19 cellular contexts compared by ENCODE assay signal in genomic region chr18:35155403-35156117, GRCh38.
DNase-seq lines count a peak whose midpoint lies in the region; ATAC-seq, FAIRE-seq and TF ChIP-seq lines count a peak whose summit lies in the region.
"Had no signal": no experiment of that assay in that cellular context is flagged by ENCODE, and none has a peak within 500 bp of the region (broad histone marks: within the 10 kb centered on the region; RNA-seq: fewer than 3 reads in every experiment).

No MANE protein-coding gene starts in this region.

- no peak overlapping the region for H4K91ac ChIP-seq in trophoblast cell (ENCODE audit: low read depth, low read length)

- no peak overlapping the region for H4K8ac ChIP-seq in trophoblast cell (ENCODE audit: low read depth, low read length)

- no peaks in the 10 kb centered on the region for H3K9me3 ChIP-seq in cardiac muscle cell (ENCODE audit: low read depth)
- no peaks in the 10 kb centered on the region for H3K9me3 ChIP-seq in astrocyte (ENCODE audit: insufficient read depth, low read depth, low read length)
- H3K9me3 ChIP-seq in right cardiac atrium (ENCODE audit: control insufficient read depth, low read length) = no peaks in the 10 kb centered on the region
- H3K9me3 ChIP-seq in upper lobe of right lung = no peaks in the 10 kb centered on the region
- H3K9me3 ChIP-seq in trophoblast cell (ENCODE audit: insufficient read depth, low read depth, low read length) = no peaks in the 10 kb centered on the region
- H3K9me3 ChIP-seq: neutrophil had no signal

- no peak overlapping the region for H2AK5ac ChIP-seq in trophoblast cell (ENCODE audit: low read length)

- H2AFZ ChIP-seq in astrocyte (ENCODE audit: low read depth, low read length) (no peak overlapping the region), trophoblast cell (ENCODE audit: insufficient read depth, low read length, poor library complexity) (no peak overlapping the region)

- 30% methylated on average over 8 of the region's 8 CpGs for WGBS in right cardiac atrium
- no CpG with 5 or more reads among the region's 8 CpGs for WGBS in trophoblast cell (ENCODE audit: extremely low coverage, insufficient coverage, insufficient read length)

- no peak overlapping the region for H3K23ac ChIP-seq in trophoblast cell (ENCODE audit: low read length)

- H3K27ac ChIP-seq in cardiac muscle cell (no peak overlapping the region), astrocyte (ENCODE audit: low read depth, low read length) (no peak overlapping the region), right cardiac atrium (ENCODE audit: low read length) (no peak overlapping the region), upper lobe of right lung (no peak overlapping the region), trophoblast cell (ENCODE audit: low read depth, low read length) (no peak overlapping the region)
- H3K27ac ChIP-seq: epithelial cell of prostate, neutrophil had no signal

- H3K79me2 ChIP-seq in astrocyte (ENCODE audit: insufficient read depth, low read length) = no peaks in the 10 kb centered on the region
- no peaks in the 10 kb centered on the region for H3K79me2 ChIP-seq in trophoblast cell (ENCODE audit: control insufficient read depth, insufficient read depth, low read length, poor library complexity)

- intact Hi-C loops in cardiac septum (cut with DNase I) = no loop called here
- intact Hi-C loops in right cardiac atrium (cut with DNase I) = no loop called here
- intact Hi-C loops in upper lobe of right lung (cut with DNase I) = no loop called here

- peaks cover 4% of the 10 kb centered on the region for H3K4me1 Mint-ChIP-seq in astrocyte (ENCODE audit: low read depth, unreplicated experiment)

- H3K27ac Mint-ChIP-seq in astrocyte (ENCODE audit: unreplicated experiment) = no peak overlapping the region
- H3K27ac Mint-ChIP-seq: activated CD4-positive, alpha-beta T cell treated with anti-CD3 and anti-CD28 coated beads for 36 hours; activated naive CD8-positive, alpha-beta T cell had no signal

- H3K4me3 Mint-ChIP-seq in astrocyte (ENCODE audit: unreplicated experiment) = no peak overlapping the region
- H3K4me3 Mint-ChIP-seq: activated CD4-positive, alpha-beta T cell treated with anti-CD3 and anti-CD28 coated beads for 36 hours; activated naive CD8-positive, alpha-beta T cell had no signal

- no peaks in the 10 kb centered on the region for H3K36me3 Mint-ChIP-seq in astrocyte (ENCODE audit: low read depth, unreplicated experiment)
- H3K36me3 Mint-ChIP-seq: IgD-negative memory B cell had no signal

- H3K36me3 ChIP-seq in cardiac muscle cell (no peaks in the 10 kb centered on the region), astrocyte (ENCODE audit: insufficient read depth, low read length) (no peaks in the 10 kb centered on the region), upper lobe of right lung (no peaks in the 10 kb centered on the region), trophoblast cell (ENCODE audit: control insufficient read depth in 1 of 2, insufficient read depth in 2 of 2, low read length in 2 of 2) (no peaks in the 10 kb centered on the region)
- H3K36me3 ChIP-seq: neutrophil had no signal

- no peak overlapping the region for H2BK5ac ChIP-seq in trophoblast cell (ENCODE audit: low read depth, low read length, poor library complexity)

- TF ChIP-seq CTCF in cardiac muscle cell (IDR thresholded peaks at IDR 0.05; ENCODE audit: low read depth, low read length) = no peak
- TF ChIP-seq CTCF in astrocyte (IDR thresholded peaks at IDR 0.05; ENCODE audit: insufficient read depth, low read depth, low read length) = no peak
- no peak for TF ChIP-seq CTCF in upper lobe of right lung (IDR thresholded peaks at IDR 0.05)

- no peak overlapping the region for H3K9ac ChIP-seq in astrocyte (ENCODE audit: low read length)
- no peak overlapping the region for H3K9ac ChIP-seq in trophoblast cell (ENCODE audit: low read length)

- H3K4me3 ChIP-seq in cardiac muscle cell = no peak overlapping the region
- no peak overlapping the region for H3K4me3 ChIP-seq in astrocyte (ENCODE audit: insufficient read depth, low read depth, low read length)
- no peak overlapping the region for H3K4me3 ChIP-seq in right cardiac atrium (ENCODE audit: low read length)
- H3K4me3 ChIP-seq in upper lobe of right lung = no peak overlapping the region
- no peak overlapping the region for H3K4me3 ChIP-seq in trophoblast cell (ENCODE audit: low read depth, low read length)

- peak; percentile 18 to 61 for DNase-seq in cardiac muscle cell (ENCODE audit: low read depth in 1 of 2, low spot score in 1 of 2)
- no peak for DNase-seq in cardiac septum (ENCODE audit: low spot score)
- DNase-seq in astrocyte (ENCODE audit: low read depth) = peak; percentile 41
- DNase-seq in right cardiac atrium = peak in 1 of 3 donors; percentile 46
- no peak for DNase-seq in upper lobe of right lung
- DNase-seq in activated effector memory CD4-positive, alpha-beta T cell treated with Interleukin-2 at 50 U/mL for 16 hours = no peak
- no peak for DNase-seq in trophoblast cell
- DNase-seq in NCI-H69 (lab: John Stamatoyannopoulos, UW) = no peak
- DNase-seq: activated CD4-positive, alpha-beta T cell treated with anti-CD3 and anti-CD28 coated beads for 36 hours; Calu3; NCI-H1436; NCI-H446 treated with DMSO at 0.1 percent for 48 hours; stimulated activated naive CD4-positive, alpha-beta T cell had no signal

- H3K4me1 ChIP-seq in cardiac muscle cell (ENCODE audit: low read depth) = peaks cover 5% of the 10 kb centered on the region
- H3K4me1 ChIP-seq in astrocyte (ENCODE audit: insufficient read depth, low read length) = no peaks in the 10 kb centered on the region
- H3K4me1 ChIP-seq in right cardiac atrium (ENCODE audit: control insufficient read depth, insufficient read depth, low read length) = no peaks in the 10 kb centered on the region
- no peaks in the 10 kb centered on the region for H3K4me1 ChIP-seq in upper lobe of right lung
- no peaks in the 10 kb centered on the region for H3K4me1 ChIP-seq in trophoblast cell (ENCODE audit: control insufficient read depth in 1 of 2, insufficient read depth in 2 of 2, low read length in 2 of 2)

- H3K4ac ChIP-seq in trophoblast cell (ENCODE audit: low read depth, low read length) = no peak overlapping the region

- no peak overlapping the region for H3K14ac ChIP-seq in trophoblast cell (ENCODE audit: low read length)

- H3K27me3 ChIP-seq in cardiac muscle cell = no peaks in the 10 kb centered on the region
- H3K27me3 ChIP-seq in astrocyte (ENCODE audit: insufficient read depth, low read length) = no peaks in the 10 kb centered on the region
- H3K27me3 ChIP-seq in right cardiac atrium (ENCODE audit: control insufficient read depth, insufficient read depth) = no peaks in the 10 kb centered on the region
- H3K27me3 ChIP-seq in upper lobe of right lung = no peaks in the 10 kb centered on the region
- H3K27me3 ChIP-seq in trophoblast cell (ENCODE audit: insufficient read depth, low read length) = no peaks in the 10 kb centered on the region
- H3K27me3 ChIP-seq: neutrophil had no signal

- H3K4me2 ChIP-seq in astrocyte (ENCODE audit: low read length) (no peak overlapping the region), trophoblast cell (ENCODE audit: low read length) (no peak overlapping the region)

- peaks cover 2% of the 10 kb centered on the region for H3K9me3 Mint-ChIP-seq in astrocyte (ENCODE audit: unreplicated experiment)
- H3K9me3 Mint-ChIP-seq: IgD-negative memory B cell had no signal

- peak; percentile 56 to 68 for ATAC-seq in right cardiac atrium
- peak; percentile 30 for ATAC-seq in upper lobe of right lung
- ATAC-seq: activated CD4-positive, alpha-beta T cell treated with anti-CD3 and anti-CD28 coated beads for 36 hours had no signal

- H3K27me3 Mint-ChIP-seq in astrocyte (ENCODE audit: low read depth, unreplicated experiment) = no peaks in the 10 kb centered on the region
- H3K27me3 Mint-ChIP-seq: activated CD4-positive, alpha-beta T cell treated with anti-CD3 and anti-CD28 coated beads for 36 hours; activated naive CD8-positive, alpha-beta T cell; IgD-negative memory B cell had no signal

- no peak overlapping the region for H2BK12ac ChIP-seq in trophoblast cell (ENCODE audit: low read length)

- H4K20me1 ChIP-seq in astrocyte (ENCODE audit: insufficient read depth, low read length) = no peaks in the 10 kb centered on the region

- no peak for FAIRE-seq in astrocyte (lab: Jason Lieb, UNC)
- FAIRE-seq: colon, RCC 7860 had no signal

- no peaks in the 10 kb centered on the region for H3K79me1 ChIP-seq in trophoblast cell (ENCODE audit: low read length)

- no peak overlapping the region for H2BK120ac ChIP-seq in trophoblast cell (ENCODE audit: insufficient read depth, low read length, poor library complexity)

- H3K18ac ChIP-seq in trophoblast cell (ENCODE audit: low read length) = no peak overlapping the region

- H4K12ac ChIP-seq in trophoblast cell (ENCODE audit: low read depth, low read length) = no peak overlapping the region

Comparison
In these comparisons a context has a peak if more than half of its experiments do, and no peak if none do; other contexts are left out.
1. DNase-seq: peak in cardiac muscle cell (2 of 2) and astrocyte (single experiment); none in cardiac septum (single experiment), upper lobe of right lung (single experiment), activated effector memory CD4-positive, alpha-beta T cell treated with Interleukin-2 at 50 U/mL for 16 hours (single experiment), trophoblast cell (0 of 2) and NCI-H69 (single experiment).